In the genomic region with DNA sequence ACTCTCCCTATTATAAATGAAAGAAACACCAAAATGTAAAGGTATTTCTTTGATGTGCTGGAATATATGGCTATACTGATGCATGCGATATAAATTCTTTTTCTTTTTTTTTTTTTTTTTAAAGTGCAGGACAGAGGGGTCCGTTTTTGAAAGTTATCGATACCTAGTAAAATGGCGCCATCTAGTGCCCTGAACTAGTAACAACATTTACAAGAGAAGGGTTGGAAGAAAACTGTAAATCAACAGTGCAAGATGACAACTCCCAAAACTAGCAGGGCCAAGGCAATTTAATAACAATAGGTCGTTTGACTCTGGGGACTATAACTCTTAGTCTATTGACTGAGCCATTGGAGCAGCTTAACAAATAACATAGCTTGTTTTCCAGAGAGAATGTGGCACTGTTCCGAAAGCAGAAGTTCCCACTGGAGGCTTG, we compare ENCODE assay signal across 8 cellular contexts.
DNase-seq lines count a peak whose midpoint lies in the region; ATAC-seq, FAIRE-seq and TF ChIP-seq lines count a peak whose summit lies in the region.

No MANE protein-coding gene starts in this region.

- no peak overlapping the region for H3K4me3 ChIP-seq in HepG2 (replicated peaks in 1 of 3; ENCODE audit: insufficient read depth in 1 of 3, low read depth in 2 of 3, low read length in 3 of 3)

- no peaks in the 10 kb centered on the region for H3K36me3 ChIP-seq in HepG2 (replicated peaks in 1 of 2; ENCODE audit: control insufficient read depth in 1 of 2, insufficient read depth in 2 of 2, low read length in 2 of 2)

- BruUV-seq in HepG2 (replicated peaks; lab: Mats Ljungman, UMichigan): no TSS peak

- FAIRE-seq in GM18507 (lab: Jason Lieb, UNC): peak; percentile 77
- FAIRE-seq in HepG2 (lab: Jason Lieb, UNC): peak; percentile 81

- H3K4me1 ChIP-seq in HepG2 (ENCODE audit: insufficient read depth, low read length): 0 out of 2 replicates have a peak, but pooled peaks cover 6% of the 10 kb centered on the region

- peak; percentile 53 for DNase-seq in CD1c-positive myeloid dendritic cell (ENCODE audit: extremely low spot score)
- no peak for DNase-seq in GM18507 (ENCODE audit: extremely low spot score, insufficient read length, low read depth)
- DNase-seq in NCI-H226: peak; percentile 16
- peak; percentile 71 for DNase-seq in HepG2 (ENCODE audit: low spot score)
- no peak for DNase-seq in GF-D8 (lab: John Stamatoyannopoulos, UW)

- H3K36me3 Mint-ChIP-seq in brain: no peaks in the 10 kb centered on the region

- peaks cover 5% of the 10 kb centered on the region for H3K27me3 Mint-ChIP-seq in brain

- TF ChIP-seq EP300 in HepG2 (IDR thresholded peaks at IDR 0.05; ENCODE audit: low read depth in 2 of 2, low read length in 2 of 2) (no peak), HepG2 (CRISPR knock-in tag; IDR thresholded peaks at IDR 0.05; ENCODE audit: borderline replicate concordance) (no peak)

- no peaks in the 10 kb centered on the region for H3K27me3 ChIP-seq in HepG2 (ENCODE audit: control insufficient read depth in 1 of 2, insufficient read depth in 2 of 2, low read length in 2 of 2)

- no peaks in the 10 kb centered on the region for H4K20me1 ChIP-seq in HepG2 (ENCODE audit: insufficient read depth, low read length)

- no peaks in the 10 kb centered on the region for H3K9me3 ChIP-seq in HepG2 (ENCODE audit: low read length)

- H3K27ac ChIP-seq in HepG2 (ENCODE audit: extremely low read length, insufficient read depth, low read length): no peak overlapping the region

- peak; percentile 60 for ATAC-seq in HepG2
- ATAC-seq in GM21723 (IDR thresholded peaks at IDR 0.05; ENCODE audit: unreplicated experiment): no peak
- ATAC-seq in GM21717 (IDR thresholded peaks at IDR 0.05; ENCODE audit: unreplicated experiment): no peak

- peak; percentile 83 for TF ChIP-seq CTCF in brain (conservative IDR thresholded peaks at IDR 0.05)
- TF ChIP-seq CTCF in HepG2 (CRISPR knock-in tag; IDR thresholded peaks at IDR 0.05): peak; percentile 85

- peak overlapping the region in 1 of 5 experiments; percentile 27 for H3K4me3 Mint-ChIP-seq in brain

- peak; percentile 63 for TF ChIP-seq RAD21 in HepG2 (CRISPR knock-in tag; IDR thresholded peaks at IDR 0.05)

- H3K27ac Mint-ChIP-seq in brain: no peak overlapping the region

- in situ Hi-C loops in HepG2 (cut with HindIII; ENCODE audit: extremely low pct_ligation_motif_present, low pct_unique_long_range_greater_than_20kb): loop anchor here (25.0 kb wide), 1 partner anchor 1612 kb away; no protein-coding TSS in a partner anchor

- H2AFZ ChIP-seq in HepG2 (ENCODE audit: low read length): no peak overlapping the region

- H3K4me2 ChIP-seq in HepG2 (ENCODE audit: low read depth, low read length): no peak overlapping the region

- no peak overlapping the region for H3K9ac ChIP-seq in HepG2 (ENCODE audit: insufficient read depth, low read depth, low read length)

- no peak for TF ChIP-seq POLR2A in HepG2 (IDR thresholded peaks at IDR 0.05; ENCODE audit: insufficient read depth in 1 of 2, low read depth in 2 of 2, low read length in 2 of 2)

- peaks cover 0 to 17% (median 3%) of the 10 kb centered on the region in 5 experiments for H3K9me3 Mint-ChIP-seq in brain

- intact Hi-C loops in HepG2 (cut with micrococcal nuclease; ENCODE audit: unreplicated experiment): loop anchor here (1.0 kb wide), 4 partner anchors 96 to 1748 kb away; no protein-coding TSS in a partner anchor

- H3K4me1 Mint-ChIP-seq in brain: peaks cover 6% of the 10 kb centered on the region

- H3K79me2 ChIP-seq in HepG2 (ENCODE audit: insufficient read depth, low read length): no peaks in the 10 kb centered on the region

- POLR2A ChIA-PET in HepG2 (lab: Yijun Ruan, JAX): no interaction called here

- CTCF ChIA-PET in HepG2 (lab: Yijun Ruan, JAX; ENCODE audit: low intra/inter-chr PET ratio, low total read pairs): interaction anchor here (0.6 to 2.9 kb wide), 8 partner anchors 39 to 1748 kb away, joined by 3 to 25 read pairs (median 6); no protein-coding TSS in a partner anchor

- 17% methylated on average over 6 of the region's 6 CpGs for WGBS in HepG2 (ENCODE audit: low lambda C conversion rate)

TF ChIP-seq in HepG2, 621 proteins besides CTCF, POLR2A, EP300 and RAD21 (continues in another document):
- TF ChIP-seq KAT8 (CRISPR knock-in tag; IDR thresholded peaks at IDR 0.05) (0 out of 2 replicates have a peak, but pooled peaks have one; percentile 23), TCF7L2 (IDR thresholded peaks at IDR 0.05; ENCODE audit: low read depth, low read length) (no peak), ZNF232 (CRISPR knock-in tag; IDR thresholded peaks at IDR 0.05; ENCODE audit: borderline replicate concordance) (no peak), GATAD2A (CRISPR knock-in tag; IDR thresholded peaks at IDR 0.05) (peak; percentile 23; the same call in 1 of the 2 replicates), TOE1 (CRISPR knock-in tag; IDR thresholded peaks at IDR 0.05) (no peak), SNAPC2 (CRISPR knock-in tag; IDR thresholded peaks at IDR 0.05) (0 out of 2 replicates have a peak, but pooled peaks have one; percentile 20), ZNF781 (CRISPR knock-in tag; IDR thresholded peaks at IDR 0.05; ENCODE audit: borderline replicate concordance, not compliant biosample characterization) (no peak), HOXA9 (CRISPR knock-in tag; IDR thresholded peaks at IDR 0.05; ENCODE audit: borderline replicate concordance) (no peak), NFYB (CRISPR knock-in tag; IDR thresholded peaks at IDR 0.05) (no peak), ZNF556 (CRISPR knock-in tag; IDR thresholded peaks at IDR 0.05; ENCODE audit: borderline replicate concordance) (no peak), KLF16 (CRISPR knock-in tag; IDR thresholded peaks at IDR 0.05) (peak in 1 of 2 experiments; percentile 36; a peak in 1 of 4 replicates), POLR2AphosphoS5 (IDR thresholded peaks at IDR 0.05; ENCODE audit: low read depth, low read length) (no peak), RFX5 (IDR thresholded peaks at IDR 0.05; ENCODE audit: low read depth, low read length) (no peak), NBN (conservative IDR thresholded peaks at IDR 0.05) (no peak), FIP1L1 (IDR thresholded peaks at IDR 0.05; ENCODE audit: borderline replicate concordance, insufficient read depth, low read depth, low read length) (no peak), FOXA1 (IDR thresholded peaks at IDR 0.05) (no peak), FOXA1 (CRISPR knock-in tag; IDR thresholded peaks at IDR 0.05) (0 out of 2 replicates have a peak, but pooled peaks have one; percentile 14), NR2F1 (CRISPR knock-in tag; IDR thresholded peaks at IDR 0.05) (no peak), CCDC6 (CRISPR knock-in tag; IDR thresholded peaks at IDR 0.05) (no peak), WIZ (CRISPR knock-in tag; IDR thresholded peaks at IDR 0.05) (no peak), RCOR2 (CRISPR knock-in tag; IDR thresholded peaks at IDR 0.05) (no peak), ZNF776 (CRISPR knock-in tag; IDR thresholded peaks at IDR 0.05) (no peak), ZNF362 (CRISPR knock-in tag; IDR thresholded peaks at IDR 0.05; ENCODE audit: borderline replicate concordance) (peak; percentile 71; the same call in 1 of the 2 replicates), MEIS2 (CRISPR knock-in tag; IDR thresholded peaks at IDR 0.05) (no peak), STAG1 (CRISPR knock-in tag; IDR thresholded peaks at IDR 0.05) (peak; percentile 89), RFX3 (CRISPR knock-in tag; IDR thresholded peaks at IDR 0.05) (no peak), REPIN1 (CRISPR knock-in tag; IDR thresholded peaks at IDR 0.05; ENCODE audit: borderline replicate concordance, low read depth) (no peak; the same call in 1 of the 2 replicates)
- TF ChIP-seq, protein P1, sequence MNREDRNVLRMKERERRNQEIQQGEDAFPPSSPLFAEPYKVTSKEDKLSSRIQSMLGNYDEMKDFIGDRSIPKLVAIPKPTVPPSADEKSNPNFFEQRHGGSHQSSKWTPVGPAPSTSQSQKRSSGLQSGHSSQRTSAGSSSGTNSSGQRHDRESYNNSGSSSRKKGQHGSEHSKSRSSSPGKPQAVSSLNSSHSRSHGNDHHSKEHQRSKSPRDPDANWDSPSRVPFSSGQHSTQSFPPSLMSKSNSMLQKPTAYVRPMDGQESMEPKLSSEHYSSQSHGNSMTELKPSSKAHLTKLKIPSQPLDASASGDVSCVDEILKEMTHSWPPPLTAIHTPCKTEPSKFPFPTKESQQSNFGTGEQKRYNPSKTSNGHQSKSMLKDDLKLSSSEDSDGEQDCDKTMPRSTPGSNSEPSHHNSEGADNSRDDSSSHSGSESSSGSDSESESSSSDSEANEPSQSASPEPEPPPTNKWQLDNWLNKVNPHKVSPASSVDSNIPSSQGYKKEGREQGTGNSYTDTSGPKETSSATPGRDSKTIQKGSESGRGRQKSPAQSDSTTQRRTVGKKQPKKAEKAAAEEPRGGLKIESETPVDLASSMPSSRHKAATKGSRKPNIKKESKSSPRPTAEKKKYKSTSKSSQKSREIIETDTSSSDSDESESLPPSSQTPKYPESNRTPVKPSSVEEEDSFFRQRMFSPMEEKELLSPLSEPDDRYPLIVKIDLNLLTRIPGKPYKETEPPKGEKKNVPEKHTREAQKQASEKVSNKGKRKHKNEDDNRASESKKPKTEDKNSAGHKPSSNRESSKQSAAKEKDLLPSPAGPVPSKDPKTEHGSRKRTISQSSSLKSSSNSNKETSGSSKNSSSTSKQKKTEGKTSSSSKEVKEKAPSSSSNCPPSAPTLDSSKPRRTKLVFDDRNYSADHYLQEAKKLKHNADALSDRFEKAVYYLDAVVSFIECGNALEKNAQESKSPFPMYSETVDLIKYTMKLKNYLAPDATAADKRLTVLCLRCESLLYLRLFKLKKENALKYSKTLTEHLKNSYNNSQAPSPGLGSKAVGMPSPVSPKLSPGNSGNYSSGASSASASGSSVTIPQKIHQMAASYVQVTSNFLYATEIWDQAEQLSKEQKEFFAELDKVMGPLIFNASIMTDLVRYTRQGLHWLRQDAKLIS (CRISPR knock-in tag; IDR thresholded peaks at IDR 0.05): no peak
- TF ChIP-seq, protein P2, sequence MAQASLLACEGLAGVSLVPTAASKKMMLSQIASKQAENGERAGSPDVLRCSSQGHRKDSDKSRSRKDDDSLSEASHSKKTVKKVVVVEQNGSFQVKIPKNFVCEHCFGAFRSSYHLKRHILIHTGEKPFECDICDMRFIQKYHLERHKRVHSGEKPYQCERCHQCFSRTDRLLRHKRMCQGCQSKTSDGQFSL (CRISPR knock-in tag; IDR thresholded peaks at IDR 0.05): no peak

Comparison
In these comparisons a context has a peak if more than half of its experiments do, and no peak if none do; other contexts are left out.
1. DNase-seq: peak in CD1c-positive myeloid dendritic cell (single experiment), NCI-H226 (single experiment) and HepG2 (single experiment); none in GM18507 (single experiment) and GF-D8 (single experiment).